ENCODE assay signal across 37 cellular contexts in genomic region chr7:111705807-111706206, GRCh38.
"Had no signal": no experiment of that assay in that cellular context is flagged by ENCODE, and none has a peak within 500 bp of the region (broad histone marks: within the 10 kb centered on the region; RNA-seq: fewer than 3 reads in every experiment).

No MANE protein-coding gene starts in this region.

- H3K4me3 ChIP-seq: MG63 had no signal

- H3K27me3 ChIP-seq: MG63 had no signal

- DNase-seq: Karpas-422, Kasumi-1, MG63, MM.1S, MV-4-11, NCI-H1048, NCI-H1092, NCI-H1092 treated with DMSO at 0.1 percent for 48 hours, NCI-H1105, NCI-H1105 treated with DMSO at 0.1 percent for 48 hours, NCI-H1417, NCI-H1417 treated with DMSO at 0.1 percent for 48 hours, NCI-H1436, NCI-H1436 treated with DMSO at 0.1 percent for 48 hours, NCI-H146, NCI-H1694, NCI-H1694 treated with DMSO at 0.1 percent for 48 hours, NCI-H187, NCI-H187 treated with DMSO at 0.1 percent for 48 hours, NCI-H1930, NCI-H2029, NCI-H2029 treated with DMSO at 0.1 percent for 48 hours, NCI-H2081, NCI-H2081 treated with DMSO at 0.1 percent for 48 hours, NCI-H2107, NCI-H2171, NCI-H2171 treated with DMSO at 0.1 percent for 48 hours, NCI-H2227 treated with DMSO at 0.1 percent for 48 hours, NCI-H226, NCI-H345, NCI-H446, NCI-H446 treated with DMSO at 0.1 percent for 48 hours, NCI-H510A, NCI-H510A treated with DMSO at 0.1 percent for 48 hours, NCI-H524, NCI-H524 treated with DMSO at 0.1 percent for 48 hours, NCI-H526 had no signal

- H3K36me3 ChIP-seq: MG63 had no signal

- H3K9me3 ChIP-seq: MG63 had no signal
